24 cellular contexts compared by ENCODE assay signal in genomic region chr2:22487036-22487435, GRCh38.
"Had no signal": no experiment of that assay in that cellular context is flagged by ENCODE, and none has a peak within 500 bp of the region (broad histone marks: within the 10 kb centered on the region; RNA-seq: fewer than 3 reads in every experiment).

No MANE protein-coding gene starts in this region.

- H3K4me1 ChIP-seq: left lung, right atrium auricular region, right lobe of liver, upper lobe of left lung, vagina had no signal

- H3K4me1 Mint-ChIP-seq: naive thymus-derived CD4-positive, alpha-beta T cell; stimulated activated naive B cell treated with anti-CD40 and anti-IgM and Interleukin-4, amounts not matched to agents 10 μg/mL and 1 μg/mL and 100 μg/mL, for 72 hours had no signal

- H2AFZ ChIP-seq: hepatocyte had no signal

- H3K9me3 ChIP-seq: heart right ventricle, left lung, mucosa of descending colon, ovary, right atrium auricular region, right lobe of liver, tibial nerve, upper lobe of left lung, vagina had no signal

- DNase-seq: heart right ventricle; kidney; left colon; midbrain; mucosa of descending colon; naive thymus-derived CD4-positive, alpha-beta T cell; ovary; right lobe of liver; stimulated activated CD4-positive, alpha-beta T cell treated with anti-CD3 and anti-CD28 coated beads, Interleukin-12 subunit alpha, Interleukin-12 subunit beta, amount 100 ng/mL, for 4 hours; stimulated activated CD4-positive, alpha-beta T cell treated with anti-CD3 and anti-CD28 coated beads, Interleukin-15, amount 100 ng/mL, for 24 hours; stimulated activated CD4-positive, alpha-beta T cell treated with anti-CD3 and anti-CD28 coated beads, Interleukin-2, amount 100 ng/mL, for 24 hours; stimulated activated CD4-positive, alpha-beta T cell treated with anti-CD3 and anti-CD28 coated beads, Interleukin-4, amount 100 ng/mL, for 1 hour; stimulated activated naive B cell treated with anti-CD40 and anti-IgM and Interleukin-4, amounts not matched to agents 10 μg/mL and 1 μg/mL and 100 μg/mL, for 72 hours had no signal

- H3K4me3 ChIP-seq: heart right ventricle, hepatocyte, left lung, lung, mucosa of descending colon, ovary, right atrium auricular region, right lobe of liver, tibial nerve, upper lobe of left lung, vagina had no signal

- H3K79me2 ChIP-seq: hepatocyte had no signal

- H3K27me3 Mint-ChIP-seq: naive thymus-derived CD4-positive, alpha-beta T cell; natural killer cell treated with Interleukin-12 subunit alpha and Interleukin-12 subunit beta and Interleukin-15 and Interleukin-18, amount 100 ng/mL, for 72 hours; progenitor cell of endocrine pancreas; stimulated activated naive B cell treated with anti-CD40 and anti-IgM and Interleukin-4, amounts not matched to agents 10 μg/mL and 1 μg/mL and 100 μg/mL, for 72 hours; stimulated activated naive CD8-positive, alpha-beta T cell treated with anti-CD3 and anti-CD28 coated beads, Interleukin-15, Interleukin-2, amounts not matched to agents 100 ng/mL and 50 ng/mL, for 24 hours had no signal

- ATAC-seq: heart right ventricle; left colon; mucosa of descending colon; naive thymus-derived CD4-positive, alpha-beta T cell; natural killer cell treated with Interleukin-12 subunit alpha and Interleukin-12 subunit beta and Interleukin-15 and Interleukin-18, amount 100 ng/mL, for 72 hours; right lobe of liver; stimulated activated naive B cell treated with anti-CD40 and anti-IgM and Interleukin-4, amounts not matched to agents 10 μg/mL and 1 μg/mL and 100 μg/mL, for 72 hours had no signal

- H3K4me2 ChIP-seq: hepatocyte had no signal

- H3K27ac ChIP-seq: heart right ventricle, hepatocyte, left lung, ovary, right atrium auricular region, right lobe of liver, tibial nerve, upper lobe of left lung, vagina had no signal

- H3K36me3 ChIP-seq: heart right ventricle, left lung, ovary, right atrium auricular region, right lobe of liver, tibial nerve, upper lobe of left lung, vagina had no signal

- H3K4me3 Mint-ChIP-seq: naive thymus-derived CD4-positive, alpha-beta T cell; natural killer cell treated with Interleukin-12 subunit alpha and Interleukin-12 subunit beta and Interleukin-15 and Interleukin-18, amount 100 ng/mL, for 72 hours; neural crest cell; stimulated activated naive B cell treated with anti-CD40 and anti-IgM and Interleukin-4, amounts not matched to agents 10 μg/mL and 1 μg/mL and 100 μg/mL, for 72 hours; stimulated activated naive CD8-positive, alpha-beta T cell treated with anti-CD3 and anti-CD28 coated beads, Interleukin-15, Interleukin-2, amounts not matched to agents 100 ng/mL and 50 ng/mL, for 24 hours had no signal

- H3K36me3 Mint-ChIP-seq: natural killer cell treated with Interleukin-12 subunit alpha and Interleukin-12 subunit beta and Interleukin-15 and Interleukin-18, amount 100 ng/mL, for 72 hours; stimulated activated naive B cell treated with anti-CD40 and anti-IgM and Interleukin-4, amounts not matched to agents 10 μg/mL and 1 μg/mL and 100 μg/mL, for 72 hours had no signal

- H3K27ac Mint-ChIP-seq: naive thymus-derived CD4-positive, alpha-beta T cell; natural killer cell treated with Interleukin-12 subunit alpha and Interleukin-12 subunit beta and Interleukin-15 and Interleukin-18, amount 100 ng/mL, for 72 hours; progenitor cell of endocrine pancreas; stimulated activated naive B cell treated with anti-CD40 and anti-IgM and Interleukin-4, amounts not matched to agents 10 μg/mL and 1 μg/mL and 100 μg/mL, for 72 hours; stimulated activated naive CD8-positive, alpha-beta T cell treated with anti-CD3 and anti-CD28 coated beads, Interleukin-15, Interleukin-2, amounts not matched to agents 100 ng/mL and 50 ng/mL, for 24 hours had no signal

- H3K27me3 ChIP-seq: heart right ventricle, hepatocyte, left lung, ovary, right atrium auricular region, right lobe of liver, tibial nerve, upper lobe of left lung, vagina had no signal
